ENCODE assay signal across 23 cellular contexts in genomic region chr12:47733142-47733541, GRCh38. TPM values are rescaled to one million over a fixed set of nuclear protein-coding genes. Genes with fewer than 3 reads are reported as not detected.
"Had no signal": no experiment of that assay in that cellular context is flagged by ENCODE, and none has a peak within 500 bp of the region (broad histone marks: within the 10 kb centered on the region; RNA-seq: fewer than 3 reads in every experiment).

No MANE protein-coding gene starts in this region.

- H3K27ac Mint-ChIP-seq: activated naive CD4-positive, alpha-beta T cell treated with anti-CD3 and anti-CD28 coated beads for 36 hours; natural killer cell; stimulated activated naive CD8-positive, alpha-beta T cell treated with anti-CD3 and anti-CD28 coated beads, Interleukin-15, Interleukin-2, amounts not matched to agents 100 ng/mL and 50 ng/mL, for 24 hours; type B pancreatic cell had no signal

- H3K36me3 Mint-ChIP-seq: natural killer cell, type B pancreatic cell had no signal

- H3K4me3 Mint-ChIP-seq: activated naive CD4-positive, alpha-beta T cell treated with anti-CD3 and anti-CD28 coated beads for 36 hours; activated T-cell treated with anti-CD3 and anti-CD28 coated beads, Interleukin-2, amount 50 U/mL, for 4 hours; central memory CD8-positive, alpha-beta T cell; natural killer cell; stimulated activated naive CD8-positive, alpha-beta T cell treated with anti-CD3 and anti-CD28 coated beads, Interleukin-15, Interleukin-2, amounts not matched to agents 100 ng/mL and 50 ng/mL, for 24 hours; type B pancreatic cell had no signal

- H3K79me2 ChIP-seq: hepatocyte had no signal

- DNase-seq: activated CD4-positive, alpha-beta T cell treated with anti-CD3 and anti-CD28 coated beads, Interleukin-2, amount 50 U/mL, for 1 hour; activated CD8-positive, alpha-beta memory T cell treated with anti-CD3 and anti-CD28 coated beads, Interleukin-2, amount 50 U/mL, for 4 hours; activated naive CD4-positive, alpha-beta T cell treated with anti-CD3 and anti-CD28 coated beads for 36 hours; activated T-cell treated with anti-CD3 and anti-CD28 coated beads, Interleukin-2, amount 50 U/mL, for 4 hours; effector CD8-positive, alpha-beta T cell; esophagus squamous epithelium; natural killer cell; occipital lobe; right cardiac atrium; stimulated activated CD4-positive, alpha-beta T cell treated with anti-CD3 and anti-CD28 coated beads, Interleukin-2, amount 100 ng/mL, for 24 hours; T1000 had no signal

- ATAC-seq: activated T-cell treated with anti-CD3 and anti-CD28 coated beads, Interleukin-2, amount 50 U/mL, for 4 hours; left lobe of liver; natural killer cell; right cardiac atrium had no signal

- H3K27me3 Mint-ChIP-seq: central memory CD8-positive, alpha-beta T cell; stimulated activated naive CD8-positive, alpha-beta T cell treated with anti-CD3 and anti-CD28 coated beads, Interleukin-15, Interleukin-2, amounts not matched to agents 100 ng/mL and 50 ng/mL, for 24 hours; type B pancreatic cell had no signal

- H3K27me3 ChIP-seq: ascending aorta, esophagus squamous epithelium, hepatocyte, suprapubic skin had no signal

- H3K4me2 ChIP-seq: hepatocyte had no signal

- H3K36me3 ChIP-seq: suprapubic skin had no signal

- H3K4me3 ChIP-seq: ascending aorta, coronary artery, esophagus squamous epithelium, hepatocyte, lung, suprapubic skin had no signal

- H2AFZ ChIP-seq: hepatocyte had no signal

- H3K27ac ChIP-seq: ascending aorta, coronary artery, esophagus squamous epithelium, hepatocyte, suprapubic skin had no signal

- H3K9me3 ChIP-seq: ascending aorta, esophagus squamous epithelium, suprapubic skin had no signal

- H3K9me3 Mint-ChIP-seq: activated naive CD4-positive, alpha-beta T cell treated with anti-CD3 and anti-CD28 coated beads for 36 hours; activated T-cell treated with anti-CD3 and anti-CD28 coated beads, Interleukin-2, amount 50 U/mL, for 4 hours; central memory CD8-positive, alpha-beta T cell; natural killer cell; stimulated activated naive CD8-positive, alpha-beta T cell treated with anti-CD3 and anti-CD28 coated beads, Interleukin-15, Interleukin-2, amounts not matched to agents 100 ng/mL and 50 ng/mL, for 24 hours; type B pancreatic cell had no signal

RNA-seq across cellular contexts. Expression of gene ENDOU, which starts 7.9 kb away (rescaled TPM):
- total RNA-seq: ascending aorta; endothelial cell of umbilical vein; glomerular endothelial cell; left lobe of liver; occipital lobe; T-helper 1 cell treated with Interleukin-12 subunit alpha and Interleukin-12 subunit beta and Interleukin-4 antibody, amounts not matched to agents 30 ng/mL and 1 ng/mL, for 36 hours had no signal
- polyA plus RNA-seq: endothelial cell of umbilical vein, hepatocyte had no signal
